Comparison of ENCODE assay signal across 2 cellular contexts in genomic region chr14:20759465-20759864, GRCh38. TPM values are rescaled to one million over a fixed set of nuclear protein-coding genes. Genes with fewer than 3 reads are reported as not detected.
"Had no signal": no experiment of that assay in that cellular context is flagged by ENCODE, and none has a peak within 500 bp of the region (broad histone marks: within the 10 kb centered on the region; RNA-seq: fewer than 3 reads in every experiment).

No MANE protein-coding gene starts in this region.

RNA-seq across cellular contexts. Expression of gene EDDM3B, which starts 8.7 kb away (rescaled TPM):
- total RNA-seq: G401, GM12878 had no signal
- polyA plus RNA-seq: GM12878 had no signal

RNA-seq across cellular contexts. Expression of gene EDDM3A, which starts 13.8 kb away (rescaled TPM):
- total RNA-seq: G401, GM12878 had no signal
- polyA plus RNA-seq: GM12878 had no signal

RNA-seq across cellular contexts. Expression of gene RNASE6, which starts 21.6 kb away (rescaled TPM):
- total RNA-seq: G401 had no signal
